In the genomic region with DNA sequence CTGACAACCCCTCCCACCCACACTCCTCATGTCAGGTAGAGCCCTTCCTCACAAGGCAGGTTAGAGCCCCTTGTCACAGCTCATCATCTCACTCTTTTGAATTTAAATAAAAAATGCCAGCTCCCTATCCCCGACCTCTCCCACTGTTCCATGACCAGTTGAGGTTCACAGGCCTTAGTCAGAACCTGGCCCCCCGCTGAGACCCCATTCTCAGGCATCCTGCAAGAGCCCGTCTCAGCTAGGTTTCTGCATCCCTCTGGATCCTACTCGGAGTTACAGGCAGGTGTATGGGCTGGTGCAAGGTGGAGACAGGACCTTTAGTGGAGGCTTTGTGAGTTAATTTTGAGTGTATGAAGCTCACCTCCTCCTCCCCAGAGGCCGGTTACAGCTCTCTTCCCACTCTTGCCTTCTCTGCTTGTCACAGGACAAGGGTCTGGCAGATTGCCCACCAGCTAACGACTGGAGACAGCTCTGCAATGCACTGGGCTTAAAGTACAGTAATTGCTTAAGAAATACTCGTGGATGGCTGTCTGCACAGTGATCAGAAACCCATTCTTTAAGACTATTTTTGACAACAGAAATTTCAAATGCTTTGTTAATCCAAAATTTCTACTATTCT, we compare ENCODE assay signal across 20 cellular contexts.
"Had no signal": no experiment of that assay in that cellular context is flagged by ENCODE, and none has a peak within 500 bp of the region (broad histone marks: within the 10 kb centered on the region; RNA-seq: fewer than 3 reads in every experiment).

No MANE protein-coding gene starts in this region.

- H3K4me1 ChIP-seq: gastrocnemius medialis, heart right ventricle, right atrium auricular region, sigmoid colon, stomach had no signal

- DNase-seq: cortex of kidney; dorsolateral prefrontal cortex; effector CD8-positive, alpha-beta T cell; gastrocnemius medialis; heart right ventricle; hypothalamus; islet precursor cell; mammary epithelial cell; natural killer cell; ovary; sigmoid colon; stimulated activated CD4-positive, alpha-beta T cell treated with anti-CD3 and anti-CD28 coated beads, Interleukin-2, amount 100 ng/mL, for 24 hours; stimulated activated naive CD4-positive, alpha-beta T cell; stomach; trophoblast cell had no signal

- ATAC-seq: esophagus mucosa, gastrocnemius medialis, heart right ventricle, left lobe of liver had no signal

- H3K4me3 ChIP-seq: dorsolateral prefrontal cortex, gastrocnemius medialis, heart right ventricle, ovary, right atrium auricular region, sigmoid colon, skin epidermis, stomach, thoracic aorta had no signal

- H3K27me3 ChIP-seq: gastrocnemius medialis, heart right ventricle, ovary, right atrium auricular region, sigmoid colon, stomach had no signal

- H3K36me3 ChIP-seq: gastrocnemius medialis, heart right ventricle, ovary, right atrium auricular region, sigmoid colon, stomach, thoracic aorta had no signal

- H3K27ac ChIP-seq: dorsolateral prefrontal cortex, gastrocnemius medialis, heart right ventricle, ovary, right atrium auricular region, sigmoid colon, skin epidermis, stomach, thoracic aorta had no signal

- H3K9me3 ChIP-seq: gastrocnemius medialis, ovary, thoracic aorta had no signal
